13 cellular contexts compared by ENCODE assay signal in genomic region chr7:145106001-145106400, GRCh38.
A peak's percentile ranks its signal among the peaks of the same experiment; 100 is the strongest.
DNase-seq lines count a peak whose midpoint lies in the region; ATAC-seq and TF ChIP-seq lines count a peak whose summit lies in the region.
"Had no signal": no experiment of that assay in that cellular context is flagged by ENCODE, and none has a peak within 500 bp of the region (broad histone marks: within the 10 kb centered on the region; RNA-seq: fewer than 3 reads in every experiment).

No MANE protein-coding gene starts in this region.

- peaks cover 12% of the 10 kb centered on the region for H3K4me1 Mint-ChIP-seq in type B pancreatic cell (ENCODE audit: unreplicated experiment)
- H3K4me1 Mint-ChIP-seq: activated naive CD8-positive, alpha-beta T cell treated with anti-CD3 and anti-CD28 coated beads, Interleukin-2, amount 10 ng/mL, durations not matched to agents 7 days and 5 days had no signal

- no peaks in the 10 kb centered on the region for H3K36me3 Mint-ChIP-seq in type B pancreatic cell
- H3K36me3 Mint-ChIP-seq: activated naive CD8-positive, alpha-beta T cell treated with anti-CD3 and anti-CD28 coated beads, Interleukin-2, amount 10 ng/mL, durations not matched to agents 7 days and 5 days had no signal

- intact Hi-C loops in Right ventricle myocardium superior (cut with DNase I): no loop called here

- peak overlapping the region; percentile 57 for H3K4me3 Mint-ChIP-seq in type B pancreatic cell
- H3K4me3 Mint-ChIP-seq: activated naive CD8-positive, alpha-beta T cell treated with anti-CD3 and anti-CD28 coated beads, Interleukin-2, amount 10 ng/mL, durations not matched to agents 7 days and 5 days had no signal

- peak overlapping the region; percentile 79 for H3K27ac Mint-ChIP-seq in type B pancreatic cell
- H3K27ac Mint-ChIP-seq: activated naive CD8-positive, alpha-beta T cell treated with anti-CD3 and anti-CD28 coated beads, Interleukin-2, amount 10 ng/mL, durations not matched to agents 7 days and 5 days had no signal

- DNase-seq in NCI-H1417 (lab: John Stamatoyannopoulos, UW): peak; percentile 44 to 86 (median 81)
- no peak for DNase-seq in NCI-H1417 treated with DMSO at 0.1 percent for 48 hours (lab: John Stamatoyannopoulos, UW)
- peak; percentile 92 for DNase-seq in NCI-H345 treated with DMSO at 0.1 percent for 48 hours (lab: John Stamatoyannopoulos, UW; ENCODE audit: unreplicated experiment)
- DNase-seq in Right ventricle myocardium superior: peak; percentile 55
- DNase-seq in type B pancreatic cell (ENCODE audit: extremely low spot score, unreplicated experiment): no peak
- no peak for DNase-seq in stimulated activated CD4-positive, alpha-beta T cell treated with anti-CD3 and anti-CD28 coated beads, Interleukin-4, amount 100 ng/mL, for 1 hour
- DNase-seq: 8988T; activated naive CD8-positive, alpha-beta T cell treated with anti-CD3 and anti-CD28 coated beads, Interleukin-2, amount 10 ng/mL, durations not matched to agents 7 days and 5 days; colonic mucosa; MV-4-11; Peyer's patch had no signal

- H3K27me3 Mint-ChIP-seq in type B pancreatic cell: no peaks in the 10 kb centered on the region
- H3K27me3 Mint-ChIP-seq: activated naive CD8-positive, alpha-beta T cell treated with anti-CD3 and anti-CD28 coated beads, Interleukin-2, amount 10 ng/mL, durations not matched to agents 7 days and 5 days had no signal

- TF ChIP-seq CTCF in type B pancreatic cell (conservative IDR thresholded peaks at IDR 0.05): no peak

- ATAC-seq in Right ventricle myocardium superior (ENCODE audit: poor library complexity): peak; percentile 86
- ATAC-seq in HG02610 (IDR thresholded peaks at IDR 0.05; ENCODE audit: unreplicated experiment): no peak
- ATAC-seq in HG03280 (IDR thresholded peaks at IDR 0.05; ENCODE audit: unreplicated experiment): no peak

- H3K9me3 Mint-ChIP-seq in type B pancreatic cell: no peaks in the 10 kb centered on the region
- H3K9me3 Mint-ChIP-seq: activated naive CD8-positive, alpha-beta T cell treated with anti-CD3 and anti-CD28 coated beads, Interleukin-2, amount 10 ng/mL, durations not matched to agents 7 days and 5 days had no signal

Comparison
In these comparisons a context has a peak if more than half of its experiments do, and no peak if none do; other contexts are left out.
1. DNase-seq: peak in NCI-H1417 (3 of 3), NCI-H345 treated with DMSO at 0.1 percent for 48 hours (single experiment) and Right ventricle myocardium superior (single experiment); none in NCI-H1417 treated with DMSO at 0.1 percent for 48 hours (single experiment), type B pancreatic cell (single experiment) and stimulated activated CD4-positive, alpha-beta T cell treated with anti-CD3 and anti-CD28 coated beads, Interleukin-4, amount 100 ng/mL, for 1 hour (single experiment).